In the genomic region with DNA sequence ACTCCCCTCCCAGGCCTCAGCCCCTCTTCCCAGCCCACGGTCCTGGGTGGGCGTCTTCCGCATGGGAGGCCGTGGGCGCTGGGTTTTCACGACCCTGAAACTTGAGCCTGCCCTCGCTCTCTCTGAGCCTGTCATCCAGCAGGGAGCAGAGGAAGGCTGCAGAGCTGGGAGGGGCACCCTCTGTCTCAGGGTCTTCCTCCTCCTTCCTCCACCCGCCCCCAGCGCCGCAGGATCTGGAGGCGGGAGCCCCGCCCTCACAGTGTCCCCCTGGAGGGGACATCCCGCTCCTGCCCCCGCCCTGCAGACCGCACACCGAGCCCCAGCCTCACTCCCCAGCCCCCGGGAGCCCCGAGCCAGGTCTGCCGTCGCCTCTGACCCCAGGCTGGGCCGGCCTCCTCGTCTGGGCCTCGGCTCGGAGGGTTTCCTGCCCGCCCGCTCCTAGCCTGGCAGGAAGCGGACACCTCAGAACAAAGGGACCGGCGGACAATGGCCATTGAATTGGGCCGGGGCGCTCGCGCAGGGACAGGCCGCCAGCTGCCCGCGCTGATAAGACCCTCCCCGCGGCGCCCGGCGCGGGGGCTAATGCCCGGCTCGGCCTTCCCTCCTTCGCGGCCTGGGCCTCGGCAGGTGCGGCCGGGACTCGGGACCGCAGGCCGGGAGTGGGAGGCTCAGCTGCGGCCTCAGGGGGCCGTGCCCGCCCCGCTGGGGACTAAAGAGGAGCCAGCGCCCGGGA, we compare ENCODE assay signal across 10 cellular contexts. TPM values are rescaled to one million over a fixed set of nuclear protein-coding genes. Genes with fewer than 3 reads are reported as not detected.
DNase-seq lines count a peak whose midpoint lies in the region; TF ChIP-seq lines count a peak whose summit lies in the region.
"Had no signal": no experiment of that assay in that cellular context is flagged by ENCODE, and none has a peak within 500 bp of the region (broad histone marks: within the 10 kb centered on the region; RNA-seq: fewer than 3 reads in every experiment).

No MANE protein-coding gene starts in this region.

- no peaks in the 10 kb centered on the region for H3K9me3 Mint-ChIP-seq in nephron progenitor cell

- H3K4me2 ChIP-seq in BLaER1, result peak overlapping the region; percentile 99

- H3K4me3 ChIP-seq in BLaER1 (peak overlapping the region; percentile 59), ascending aorta (peak overlapping the region; percentile 12 to 35), right atrium auricular region (peak overlapping the region in 1 of 2 donors; percentile 34)

- peak overlapping the region; percentile 68 for H3K9ac ChIP-seq in BLaER1

- DNase-seq in ascending aorta (ENCODE audit: low spot score in 2 of 2), result no peak
- no peak for DNase-seq in right atrium auricular region (ENCODE audit: low spot score)
- peak; percentile 64 for DNase-seq in nephron progenitor cell
- no peak for DNase-seq in NCI-H2227 (lab: John Stamatoyannopoulos, UW; ENCODE audit: unreplicated experiment)
- no peak for DNase-seq in NCI-H2081 (lab: John Stamatoyannopoulos, UW)
- no peak for DNase-seq in NCI-H187 treated with DMSO at 0.1 percent for 48 hours (lab: John Stamatoyannopoulos, UW)
- DNase-seq in HT-29 (ENCODE audit: low spot score), result no peak
- DNase-seq: activated T-cell treated with anti-CD3 and anti-CD28 coated beads, Interleukin-2, amount 50 U/mL, for 48 hours; SHP77 had no signal

- H4K20me1 ChIP-seq in BLaER1, result no peaks in the 10 kb centered on the region

- no peaks in the 10 kb centered on the region for H3K9me3 ChIP-seq in BLaER1
- H3K9me3 ChIP-seq in ascending aorta, result no peaks in the 10 kb centered on the region
- no peaks in the 10 kb centered on the region for H3K9me3 ChIP-seq in right atrium auricular region

- no peak overlapping the region for H3K27ac Mint-ChIP-seq in nephron progenitor cell

- H3K27ac ChIP-seq in BLaER1, result peak overlapping the region; percentile 76
- H3K27ac ChIP-seq in ascending aorta, result no peak overlapping the region
- H3K27ac ChIP-seq in right atrium auricular region, result peak overlapping the region; percentile 57

- no peak for TF ChIP-seq CTCF in ascending aorta (IDR thresholded peaks at IDR 0.05)
- TF ChIP-seq CTCF in right atrium auricular region (IDR thresholded peaks at IDR 0.05), result no peak
- no peak for TF ChIP-seq CTCF in nephron progenitor cell (IDR thresholded peaks at IDR 0.05)

- H3K4me3 Mint-ChIP-seq in nephron progenitor cell, result no peak overlapping the region

- H3K4me1 ChIP-seq in BLaER1 (peaks cover 95% of the 10 kb centered on the region), ascending aorta (peaks cover 0 to 11% of the 10 kb centered on the region in 2 donors), right atrium auricular region (peaks cover 0 to 80% of the 10 kb centered on the region in 2 donors)

- H3K36me3 ChIP-seq in BLaER1 (no peaks in the 10 kb centered on the region), ascending aorta (no peaks in the 10 kb centered on the region), right atrium auricular region (no peaks in the 10 kb centered on the region)

- peaks cover 16% of the 10 kb centered on the region for H3K4me1 Mint-ChIP-seq in nephron progenitor cell

- intact Hi-C loops in ascending aorta (cut with DNase I), result no loop called here

- H3K27me3 ChIP-seq in BLaER1 (no peaks in the 10 kb centered on the region), ascending aorta (peaks cover 8% of the 10 kb centered on the region), right atrium auricular region (peaks cover 4 to 20% of the 10 kb centered on the region in 2 donors)

- peaks cover 40% of the 10 kb centered on the region for H3K27me3 Mint-ChIP-seq in nephron progenitor cell (ENCODE audit: low read depth, poor library complexity)

- no peaks in the 10 kb centered on the region for H3K36me3 Mint-ChIP-seq in nephron progenitor cell (ENCODE audit: low read depth)

RNA-seq across cellular contexts. Expression of a gene that starts 15.3 kb away (rescaled TPM):
- total RNA-seq in ascending aorta (1.5 TPM), right atrium auricular region (10 to 100 TPM; 17.1 to 18.9 TPM)
- 63.2 and 74.9 TPM in 2 replicates for total RNA-seq in HT-29 (2014; rRNA removed; shearing (Covaris generic))

RNA-seq across cellular contexts. Expression of a gene that starts 27.8 kb away (rescaled TPM):
- total RNA-seq in ascending aorta, result 35.5 TPM
- total RNA-seq in right atrium auricular region, result 10 to 100 TPM; 14.5 to 17.3 TPM
- total RNA-seq in HT-29 (2014; rRNA removed; shearing (Covaris generic)), result 10.6 and 16.0 TPM in 2 replicates

RNA-seq across cellular contexts. Expression of a gene that starts 51.9 kb away (rescaled TPM):
- total RNA-seq in ascending aorta (80.1 TPM), right atrium auricular region (10 to 100 TPM; 26.9 to 34.9 TPM)
- 65.8 and 72.3 TPM in 2 replicates for total RNA-seq in HT-29 (2014; rRNA removed; shearing (Covaris generic))

Comparison
In these comparisons a context has a peak if more than half of its experiments do, and no peak if none do; other contexts are left out.
1. H3K27ac ChIP-seq: peak in BLaER1 (single experiment) and right atrium auricular region (2 of 2); none in ascending aorta (0 of 2).